1 cellular context compared by ENCODE assay signal in the genomic region with DNA sequence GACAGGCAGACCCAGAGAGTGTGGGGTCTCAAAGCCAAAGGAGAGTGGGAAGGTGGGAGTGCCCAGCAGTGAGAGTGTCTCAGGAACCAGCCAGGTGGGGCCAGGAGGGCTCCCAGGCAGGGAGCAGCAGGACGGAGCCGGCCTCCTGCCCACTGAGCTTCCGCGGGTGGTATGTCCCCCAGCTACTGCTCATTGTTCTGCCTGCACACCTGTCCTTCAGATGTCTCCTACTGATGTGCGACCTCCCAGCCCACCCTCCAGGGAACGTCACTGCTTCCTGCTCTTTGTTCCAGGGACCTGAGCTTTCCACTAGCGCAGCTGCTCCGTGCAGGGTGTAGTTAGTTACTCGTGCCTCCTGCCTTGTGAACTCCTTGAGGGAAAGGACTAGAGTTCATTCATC.
TF ChIP-seq lines count a peak whose summit lies in the region.

No MANE protein-coding gene starts in this region.

TF ChIP-seq in H1, 55 proteins besides CTCF, POLR2A, EP300 and RAD21:
- TF ChIP-seq, protein P1, sequence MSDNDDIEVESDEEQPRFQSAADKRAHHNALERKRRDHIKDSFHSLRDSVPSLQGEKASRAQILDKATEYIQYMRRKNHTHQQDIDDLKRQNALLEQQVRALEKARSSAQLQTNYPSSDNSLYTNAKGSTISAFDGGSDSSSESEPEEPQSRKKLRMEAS (IDR thresholded peaks at IDR 0.05) = no peak
- TF ChIP-seq RFX5 (IDR thresholded peaks at IDR 0.05; ENCODE audit: borderline replicate concordance, low read depth, low read length) (no peak), FOSL1 (IDR thresholded peaks at IDR 0.05; ENCODE audit: insufficient read depth, low read depth, low read length) (no peak), GTF2F1 (IDR thresholded peaks at IDR 0.05; ENCODE audit: borderline replicate concordance, low read depth, low read length) (no peak), SRF (IDR thresholded peaks at IDR 0.05; ENCODE audit: low read depth, low read length) (no peak), ASH2L (IDR thresholded peaks at IDR 0.05; ENCODE audit: low read length) (no peak), CHD1 (IDR thresholded peaks at IDR 0.05; ENCODE audit: low read depth, low read length) (no peak), CHD2 (IDR thresholded peaks at IDR 0.05; ENCODE audit: low read length) (no peak), CBX5 (IDR thresholded peaks at IDR 0.05; ENCODE audit: low read depth, low read length) (no peak), HDAC6 (IDR thresholded peaks at IDR 0.05; ENCODE audit: low read depth, low read length) (no peak), YY1 (IDR thresholded peaks at IDR 0.05; ENCODE audit: low read depth, low read length) (no peak), EGR1 (IDR thresholded peaks at IDR 0.05; ENCODE audit: borderline replicate concordance, low read depth, low read length) (no peak), SIX5 (IDR thresholded peaks at IDR 0.05; ENCODE audit: low read depth, low read length) (no peak), RNF2 (IDR thresholded peaks at IDR 0.05; ENCODE audit: borderline replicate concordance, low read depth, low read length, missing control alignments, poor library complexity, severe bottlenecking) (no peak)
- TF ChIP-seq, protein P2, sequence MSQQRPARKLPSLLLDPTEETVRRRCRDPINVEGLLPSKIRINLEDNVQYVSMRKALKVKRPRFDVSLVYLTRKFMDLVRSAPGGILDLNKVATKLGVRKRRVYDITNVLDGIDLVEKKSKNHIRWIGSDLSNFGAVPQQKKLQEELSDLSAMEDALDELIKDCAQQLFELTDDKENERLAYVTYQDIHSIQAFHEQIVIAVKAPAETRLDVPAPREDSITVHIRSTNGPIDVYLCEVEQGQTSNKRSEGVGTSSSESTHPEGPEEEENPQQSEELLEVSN (IDR thresholded peaks at IDR 0.05) = no peak
TF ChIP-seq in H1: peak in this region for 0.
